ENCODE assay signal across 8 cellular contexts in the genomic region with DNA sequence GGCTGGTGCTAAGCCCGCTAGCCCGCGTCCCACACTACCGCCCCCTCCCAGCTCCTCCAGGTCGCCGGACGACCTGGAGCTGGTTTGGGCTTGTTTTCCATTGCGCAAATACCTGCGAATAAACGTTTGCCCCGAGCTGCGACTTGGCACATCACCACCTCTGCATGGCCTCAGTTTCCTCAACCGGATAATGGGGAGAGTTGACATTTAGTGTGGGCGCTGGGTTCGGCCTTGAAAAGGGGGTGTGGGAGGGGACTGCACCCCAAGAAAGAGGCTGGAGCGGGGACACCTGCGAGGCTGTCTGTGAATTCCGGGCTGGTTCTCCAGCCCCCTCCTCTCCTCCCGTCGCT. TPM values are rescaled to one million over a fixed set of nuclear protein-coding genes. Genes with fewer than 3 reads are reported as not detected.
DNase-seq lines count a peak whose midpoint lies in the region; ATAC-seq and TF ChIP-seq lines count a peak whose summit lies in the region.

No MANE protein-coding gene starts in this region.

- intact Hi-C loops in Caco-2 (cut with micrococcal nuclease; ENCODE audit: unreplicated experiment): loop anchor here (1.0 to 2.0 kb wide), 2 partner anchors 10 to 30 kb away; a partner anchor contains a TSS

- H3K27me3 Mint-ChIP-seq in Caco-2 (ENCODE audit: insufficient read depth, unreplicated experiment): no peaks in the 10 kb centered on the region

- in situ Hi-C loops in brain microvascular endothelial cell (cut with HindIII; ENCODE audit: low pct_ligation_motif_present, low sequenced_read_pairs): no loop called here

- peak in 1 of 4 donors; percentile 6 for TF ChIP-seq POLR2A in upper lobe of left lung (IDR thresholded peaks at IDR 0.05)

- WGBS in lung, 2 donors: 0% methylated on average over 20 of the region's 20 CpGs
- WGBS in upper lobe of left lung, 2 donors: 0 to 1% methylated on average over 14 to 20 of the region's 20 CpGs

- peak overlapping the region; percentile 71 for H3K4me3 Mint-ChIP-seq in Caco-2 (ENCODE audit: unreplicated experiment)

- CTCF ChIA-PET in Caco-2 (lab: Charles Lee): interaction anchor here (0.6 to 3.0 kb wide), 6 partner anchors 13 to 1209 kb away, joined by 3 to 82 read pairs (median 8); a partner anchor contains a TSS

- POLR2A ChIA-PET in Caco-2 (lab: Charles Lee): interaction anchor here (0.6 to 2.7 kb wide), 10 partner anchors 12 to 126 kb away, joined by 3 to 225 read pairs (median 4); a partner anchor contains a TSS

- peak overlapping the region; percentile 63 for H3K4me3 ChIP-seq in Caco-2 (ENCODE audit: low read depth, low read length)
- peak overlapping the region; percentile 82 for H3K4me3 ChIP-seq in Jurkat, Clone E6-1 (ENCODE audit: low read length)
- peak overlapping the region; percentile 65 for H3K4me3 ChIP-seq in brain microvascular endothelial cell (ENCODE audit: low read depth, low read length)
- H3K4me3 ChIP-seq in lung: peak overlapping the region; percentile 69
- peak overlapping the region; percentile 55 to 81 (median 64) for H3K4me3 ChIP-seq in upper lobe of left lung

- H3K27ac ChIP-seq in brain microvascular endothelial cell: peak overlapping the region; percentile 96
- H3K27ac ChIP-seq in lung (ENCODE audit: low read depth in 1 of 2, low read length in 1 of 2): peak overlapping the region; percentile 96
- peak overlapping the region; percentile 97 to 100 (median 98) for H3K27ac ChIP-seq in upper lobe of left lung

- no peaks in the 10 kb centered on the region for H3K9me3 Mint-ChIP-seq in Caco-2 (ENCODE audit: unreplicated experiment)

- no TSS peak for BruUV-seq in Caco-2 (replicated peaks; lab: Mats Ljungman, UMichigan)

- H3K9me3 ChIP-seq in Caco-2 (no peaks in the 10 kb centered on the region), lung (ENCODE audit: control insufficient read depth in 2 of 2, insufficient read depth in 1 of 2, low read length in 1 of 2) (no peaks in the 10 kb centered on the region), upper lobe of left lung (no peaks in the 10 kb centered on the region)

- H3K36me3 Mint-ChIP-seq in Caco-2 (ENCODE audit: insufficient read depth, unreplicated experiment): peaks cover 7% of the 10 kb centered on the region

- TF ChIP-seq CTCF in Caco-2 (IDR thresholded peaks at IDR 0.05; ENCODE audit: insufficient read depth in 1 of 2, low read depth in 1 of 2, low read length in 1 of 2, severe bottlenecking in 1 of 2, unreplicated experiment in 1 of 2): no peak
- TF ChIP-seq CTCF in brain microvascular endothelial cell (IDR thresholded peaks at IDR 0.05; ENCODE audit: low read depth, low read length, missing control alignments): no peak
- no peak for TF ChIP-seq CTCF in lung (IDR thresholded peaks at IDR 0.05; ENCODE audit: control extremely low read depth, extremely low read depth)
- peak in 1 of 6 experiments; percentile 17 for TF ChIP-seq CTCF in upper lobe of left lung (IDR thresholded peaks at IDR 0.05)

- DNase-seq in Caco-2: no peak
- no peak for DNase-seq in Jurkat, Clone E6-1 (ENCODE audit: low read depth, low spot score)
- no peak for DNase-seq in brain microvascular endothelial cell
- no peak for DNase-seq in lung (ENCODE audit: low spot score)
- peak in 1 of 2 donors; percentile 39 for DNase-seq in upper lobe of left lung
- DNase-seq in Ammon's horn (ENCODE audit: low spot score): no peak
- no peak for DNase-seq in middle frontal gyrus (ENCODE audit: extremely low spot score, low spot score)

- H3K36me3 ChIP-seq in Caco-2 (ENCODE audit: control insufficient read depth, insufficient read depth, low read length): no peaks in the 10 kb centered on the region
- H3K36me3 ChIP-seq in brain microvascular endothelial cell (replicated peaks): no peaks in the 10 kb centered on the region
- no peaks in the 10 kb centered on the region for H3K36me3 ChIP-seq in lung (ENCODE audit: control insufficient read depth in 2 of 2, insufficient read depth in 2 of 2, low read length in 2 of 2)
- H3K36me3 ChIP-seq in upper lobe of left lung: no peaks in the 10 kb centered on the region

- H3K4me1 ChIP-seq in Caco-2 (peaks cover 18% of the 10 kb centered on the region), lung (ENCODE audit: control insufficient read depth in 2 of 2, insufficient read depth in 2 of 2, low read length in 2 of 2) (peaks cover 0 to 6% of the 10 kb centered on the region in 2 donors), upper lobe of left lung (peaks cover 21 to 38% (median 35%) of the 10 kb centered on the region in 4 donors)

- H3K27ac Mint-ChIP-seq in Caco-2 (ENCODE audit: unreplicated experiment): peak overlapping the region; percentile 92

- TF ChIP-seq EP300 in upper lobe of left lung (IDR thresholded peaks at IDR 0.05): no peak

- H3K4me1 Mint-ChIP-seq in Caco-2 (ENCODE audit: low read depth, unreplicated experiment): peaks cover 7% of the 10 kb centered on the region

- H3K27me3 ChIP-seq in Caco-2 (replicated peaks; ENCODE audit: control insufficient read depth, insufficient read depth, low read length) (no peaks in the 10 kb centered on the region), brain microvascular endothelial cell (replicated peaks) (no peaks in the 10 kb centered on the region), lung (ENCODE audit: control insufficient read depth, insufficient read depth) (no peaks in the 10 kb centered on the region), upper lobe of left lung (no peaks in the 10 kb centered on the region)

- ATAC-seq in lung (ENCODE audit: insufficient read depth, low FRiP score) (no peak), upper lobe of left lung (ENCODE audit: low FRiP score in 2 of 2) (no peak), GM19397 (IDR thresholded peaks at IDR 0.05; ENCODE audit: unreplicated experiment) (no peak)

RNA-seq across cellular contexts. Expression of a gene that starts 11.0 kb away (rescaled TPM):
- total RNA-seq in Caco-2 (2022) (75.5 and 78.8 TPM in 2 replicates), lung (100 to 1,000 TPM; 209 to 290 TPM), upper lobe of left lung (1,000 to 10,000 TPM in 1 of 6 donors, 100 to 1,000 TPM in 5; 281 to 1,101 (median 639) TPM)
- 45.1 TPM for polyA plus RNA-seq in Jurkat, Clone E6-1 (2012; ENCODE audit: insufficient read depth, insufficient read length)
- 100 to 1,000 TPM; 161 to 204 TPM for polyA plus RNA-seq in lung

RNA-seq across cellular contexts. Expression of a gene that starts 18.2 kb away (rescaled TPM):
- 1.5 and 2.1 TPM in 2 replicates for total RNA-seq in Caco-2 (2022)
- 0.70 TPM for polyA plus RNA-seq in Jurkat, Clone E6-1 (2012; ENCODE audit: insufficient read depth, insufficient read length)
- 1 to 10 TPM; 1.3 to 5.5 TPM for total RNA-seq in lung
- polyA plus RNA-seq in lung: 1 to 10 TPM in 1 of 2 donors, under 1 TPM in 1; 0.69 to 5.2 TPM
- total RNA-seq in upper lobe of left lung: 10 to 100 TPM in 3 of 6 donors, 1 to 10 TPM in 3; 6.3 to 58.7 (median 11.7) TPM

RNA-seq across cellular contexts. Expression of a gene that starts 30.4 kb away (rescaled TPM):
- 184 and 186 TPM in 2 replicates for total RNA-seq in Caco-2 (2022)
- polyA plus RNA-seq in Jurkat, Clone E6-1 (2012; ENCODE audit: insufficient read depth, insufficient read length): 353 TPM
- total RNA-seq in lung: 100 to 1,000 TPM in 1 of 2 donors, 10 to 100 TPM in 1; 67.7 to 114 TPM
- polyA plus RNA-seq in lung: 100 to 1,000 TPM; 114 to 217 TPM
- total RNA-seq in upper lobe of left lung: 100 to 1,000 TPM in 4 of 6 donors, 10 to 100 TPM in 2; 39.8 to 147 (median 107) TPM

RNA-seq across cellular contexts. Expression of a gene that starts 48.0 kb away (rescaled TPM):
- total RNA-seq in Caco-2 (2022): 25.6 and 26.0 TPM in 2 replicates
- polyA plus RNA-seq in Jurkat, Clone E6-1 (2012; ENCODE audit: insufficient read depth, insufficient read length): 7.1 TPM
- total RNA-seq in lung: 10 to 100 TPM; 14.0 to 41.6 TPM
- 10 to 100 TPM; 13.0 to 15.9 TPM for polyA plus RNA-seq in lung
- total RNA-seq in upper lobe of left lung: 10 to 100 TPM; 15.5 to 42.8 (median 28.1) TPM
